ENCODE assay signal across 17 cellular contexts in genomic region chr3:71831599-71831998, GRCh38. TPM values are rescaled to one million over a fixed set of nuclear protein-coding genes. Genes with fewer than 3 reads are reported as not detected.
"Had no signal": no experiment of that assay in that cellular context is flagged by ENCODE, and none has a peak within 500 bp of the region (broad histone marks: within the 10 kb centered on the region; RNA-seq: fewer than 3 reads in every experiment).

No MANE protein-coding gene starts in this region.

- H3K4me3 ChIP-seq: mucosa of descending colon, right atrium auricular region, smooth muscle cell had no signal

- H3K9me3 ChIP-seq: mucosa of descending colon, neutrophil, right atrium auricular region had no signal

- DNase-seq: dermis blood vessel endothelial cell; erythroblast; foreskin keratinocyte; left colon; mammary epithelial cell; mucosa of descending colon; naive thymus-derived CD8-positive, alpha-beta T cell; stimulated activated CD4-positive, alpha-beta T cell treated with anti-CD3 and anti-CD28 coated beads, Interleukin-2, amount 100 ng/mL, for 48 hours; stimulated activated naive CD4-positive, alpha-beta T cell treated with Interleukin-2 at 50 U/mL for 16 hours had no signal

- H3K4me2 ChIP-seq: smooth muscle cell had no signal

- ATAC-seq: foreskin keratinocyte; left colon; mucosa of descending colon; naive thymus-derived CD8-positive, alpha-beta T cell had no signal

- H3K4me1 ChIP-seq: foreskin keratinocyte, right atrium auricular region had no signal

- FAIRE-seq: colon, urothelium cell line had no signal

- H3K27ac ChIP-seq: foreskin keratinocyte, neutrophil, right atrium auricular region had no signal

- H3K27me3 ChIP-seq: neutrophil, right atrium auricular region had no signal

- H3K36me3 ChIP-seq: neutrophil, right atrium auricular region had no signal

RNA-seq across cellular contexts. Expression of gene PROK2, which starts 46.7 kb away (rescaled TPM):
- total RNA-seq: dermis blood vessel endothelial cell; fibroblast of lung; foreskin keratinocyte; kidney epithelial cell; left colon; mammary epithelial cell; naive thymus-derived CD8-positive, alpha-beta T cell; osteoblast; smooth muscle cell had no signal
- polyA plus RNA-seq: fibroblast of lung, foreskin keratinocyte, mammary epithelial cell, smooth muscle cell had no signal
